ENCODE assay signal across 20 cellular contexts in genomic region chr3:11791339-11792200, GRCh38.
"Had no signal": no experiment of that assay in that cellular context is flagged by ENCODE, and none has a peak within 500 bp of the region (broad histone marks: within the 10 kb centered on the region; RNA-seq: fewer than 3 reads in every experiment).

No MANE protein-coding gene starts in this region.

- H3K27ac Mint-ChIP-seq: activated naive CD4-positive, alpha-beta T cell treated with anti-CD3 and anti-CD28 coated beads for 36 hours; activated naive CD8-positive, alpha-beta T cell treated with anti-CD3 and anti-CD28 coated beads, Interleukin-2, amount 10 ng/mL, durations not matched to agents 7 days and 5 days; mesothelial cell of epicardium; WTC11 had no signal

- H3K9me3 ChIP-seq: breast epithelium, colonic mucosa, prostate gland, stomach, testis, upper lobe of left lung had no signal

- H3K9me3 Mint-ChIP-seq: activated naive CD8-positive, alpha-beta T cell treated with anti-CD3 and anti-CD28 coated beads, Interleukin-2, amount 10 ng/mL, durations not matched to agents 7 days and 5 days; natural killer cell had no signal

- H3K4me3 Mint-ChIP-seq: activated naive CD4-positive, alpha-beta T cell treated with anti-CD3 and anti-CD28 coated beads for 36 hours; activated naive CD8-positive, alpha-beta T cell treated with anti-CD3 and anti-CD28 coated beads, Interleukin-2, amount 10 ng/mL, durations not matched to agents 7 days and 5 days; mesothelial cell of epicardium; natural killer cell; WTC11 had no signal

- H3K27ac ChIP-seq: breast epithelium, colonic mucosa, prostate gland, stomach, testis, upper lobe of left lung had no signal

- H3K4me1 ChIP-seq: breast epithelium, colonic mucosa, prostate gland, stomach, testis, upper lobe of left lung had no signal

- H3K4me3 ChIP-seq: breast epithelium, colonic mucosa, prostate gland, stomach, testis, upper lobe of left lung had no signal

- ATAC-seq: left ventricle myocardium superior, natural killer cell, WTC11 had no signal

- H3K27me3 Mint-ChIP-seq: activated naive CD8-positive, alpha-beta T cell treated with anti-CD3 and anti-CD28 coated beads, Interleukin-2, amount 10 ng/mL, durations not matched to agents 7 days and 5 days had no signal

- H3K36me3 ChIP-seq: breast epithelium, prostate gland had no signal

- H3K27me3 ChIP-seq: breast epithelium, colonic mucosa, stomach, testis, upper lobe of left lung had no signal

- DNase-seq: activated effector memory CD4-positive, alpha-beta T cell treated with Interleukin-2 at 50 U/mL for 16 hours; activated naive CD4-positive, alpha-beta T cell treated with anti-CD3 and anti-CD28 coated beads for 36 hours; activated naive CD8-positive, alpha-beta T cell treated with anti-CD3 and anti-CD28 coated beads, Interleukin-2, amount 10 ng/mL, durations not matched to agents 7 days and 5 days; activated T-cell treated with anti-CD3 and anti-CD28 coated beads, Interleukin-2, amount 50 U/mL, for 48 hours; amniotic stem cell; colonic mucosa; foreskin fibroblast; kidney glomerular epithelial cell; left ventricle myocardium superior; mammary epithelial cell; natural killer cell; stimulated activated CD4-positive, alpha-beta T cell treated with anti-CD3 and anti-CD28 coated beads, Interleukin-1b, Interleukin-23, amount 100 ng/mL, for 48 hours; stomach; T1000; testis; upper lobe of left lung had no signal
